In genomic region chr11:114188851-114189570, GRCh38 we compare ENCODE assay signal across 21 cellular contexts.
"Had no signal": no experiment of that assay in that cellular context is flagged by ENCODE, and none has a peak within 500 bp of the region (broad histone marks: within the 10 kb centered on the region; RNA-seq: fewer than 3 reads in every experiment).

No MANE protein-coding gene starts in this region.

- H3K27ac Mint-ChIP-seq: activated CD4-positive, alpha-beta T cell treated with anti-CD3 and anti-CD28 coated beads, Interleukin-2, amount 10 ng/mL, durations not matched to agents 24 days and 14 days; activated naive CD4-positive, alpha-beta T cell treated with anti-CD3 and anti-CD28 coated beads, Interleukin-2, amount 50 U/mL, for 72 hours; activated T-helper 1 cell treated with anti-CD3 and anti-CD28 coated beads, Interleukin-12 subunit alpha, Interleukin-12 subunit beta, Interleukin-2, Interleukin-4 antibody, amounts not matched to agents 30 ng/mL and 10 ng/mL and 1 ng/mL, durations not matched to agents 14 hours and 24 hours and 36 hours; neural progenitor cell; progenitor cell of endocrine pancreas; stimulated activated memory B cell treated with anti-CD40 and anti-IgM and Interleukin-4, amounts not matched to agents 10 μg/mL and 1 μg/mL and 100 μg/mL, for 72 hours had no signal

- H3K27me3 Mint-ChIP-seq: activated CD4-positive, alpha-beta T cell treated with anti-CD3 and anti-CD28 coated beads, Interleukin-2, amount 10 ng/mL, durations not matched to agents 24 days and 14 days; progenitor cell of endocrine pancreas; stimulated activated memory B cell treated with anti-CD40 and anti-IgM and Interleukin-4, amounts not matched to agents 10 μg/mL and 1 μg/mL and 100 μg/mL, for 72 hours had no signal

- H3K4me3 Mint-ChIP-seq: activated CD4-positive, alpha-beta T cell treated with anti-CD3 and anti-CD28 coated beads, Interleukin-2, amount 10 ng/mL, durations not matched to agents 24 days and 14 days; activated T-helper 1 cell treated with anti-CD3 and anti-CD28 coated beads, Interleukin-12 subunit alpha, Interleukin-12 subunit beta, Interleukin-2, Interleukin-4 antibody, amounts not matched to agents 30 ng/mL and 10 ng/mL and 1 ng/mL, durations not matched to agents 14 hours and 24 hours and 36 hours; neural progenitor cell; stimulated activated memory B cell treated with anti-CD40 and anti-IgM and Interleukin-4, amounts not matched to agents 10 μg/mL and 1 μg/mL and 100 μg/mL, for 72 hours had no signal

- H3K27me3 ChIP-seq: neural progenitor cell, right lobe of liver, thyroid gland had no signal

- H3K9ac ChIP-seq: neural progenitor cell had no signal

- H3K27ac ChIP-seq: neural progenitor cell, right lobe of liver, thyroid gland had no signal

- H3K4me3 ChIP-seq: lung, neural progenitor cell, right lobe of liver, smooth muscle cell, thyroid gland had no signal

- ATAC-seq: activated naive CD4-positive, alpha-beta T cell treated with anti-CD3 and anti-CD28 coated beads, Interleukin-2, amount 50 U/mL, for 72 hours; right lobe of liver; SK-N-SH treated with all-trans-retinoic acid at 6 μM for 48 hours; stimulated activated memory B cell treated with anti-CD40 and anti-IgM and Interleukin-4, amounts not matched to agents 10 μg/mL and 1 μg/mL and 100 μg/mL, for 72 hours had no signal

- DNase-seq: activated CD4-positive, alpha-beta T cell treated with anti-CD3 and anti-CD28 coated beads, Interleukin-2, amount 10 ng/mL, durations not matched to agents 24 days and 14 days; activated CD8-positive, alpha-beta memory T cell treated with anti-CD3 and anti-CD28 coated beads for 24 hours; activated gamma-delta T cell treated with Interleukin-2 at 50 U/mL for 16 hours; amniotic stem cell; caudate nucleus; foreskin fibroblast; glutamatergic neuron; hypothalamus; right lobe of liver; stimulated activated CD4-positive, alpha-beta T cell treated with anti-CD3 and anti-CD28 coated beads, Interleukin-4, amount 100 ng/mL, for 24 hours; T-helper 1 cell; T1000; thyroid gland had no signal

- H3K9me3 ChIP-seq: right lobe of liver, thyroid gland had no signal
